In genomic region chr22:21020802-21021429, GRCh38 we compare ENCODE assay signal across 8 cellular contexts. TPM values are rescaled to one million over a fixed set of nuclear protein-coding genes. Genes with fewer than 3 reads are reported as not detected.
DNase-seq lines count a peak whose midpoint lies in the region; ATAC-seq and TF ChIP-seq lines count a peak whose summit lies in the region.

No MANE protein-coding gene starts in this region.

- H3K4me2 ChIP-seq in OCI-LY7 (ENCODE audit: low read length) = no peak overlapping the region

- H3K9me3 ChIP-seq in OCI-LY7 (ENCODE audit: low read length) (no peaks in the 10 kb centered on the region), colonic mucosa (no peaks in the 10 kb centered on the region)

- no peak for ATAC-seq in HG03025 (IDR thresholded peaks at IDR 0.05; ENCODE audit: low FRiP score, unreplicated experiment)
- ATAC-seq in activated T-helper 17 cell treated with anti-CD3 and anti-CD28 coated beads, Interleukin-2, amount 50 U/mL, for 72 hours (replicated peaks) = no peak

- no peaks in the 10 kb centered on the region for H3K9me3 Mint-ChIP-seq in activated T-helper 17 cell treated with anti-CD3 and anti-CD28 coated beads, Interleukin-2, amount 50 U/mL, for 72 hours

- H3K4me3 ChIP-seq in OCI-LY7 (ENCODE audit: low read depth, low read length, poor library complexity, severe bottlenecking) (no peak overlapping the region), colonic mucosa (no peak overlapping the region)

- H4K20me1 ChIP-seq in OCI-LY7 (ENCODE audit: insufficient read depth, low read length) = no peaks in the 10 kb centered on the region

- intact Hi-C loops in OCI-LY7 (cut with micrococcal nuclease; ENCODE audit: unreplicated experiment) (loop anchor here (10.0 kb wide), 1 partner anchor 74 kb away; no protein-coding TSS in a partner anchor), colonic mucosa (cut with DNase I) (no loop called here)

- no peaks in the 10 kb centered on the region for H3K79me2 ChIP-seq in OCI-LY7 (ENCODE audit: insufficient read depth, low read depth, low read length)

- peaks cover 7% of the 10 kb centered on the region for H3K4me1 Mint-ChIP-seq in activated T-helper 17 cell treated with anti-CD3 and anti-CD28 coated beads, Interleukin-2, amount 50 U/mL, for 72 hours

- peak; percentile 42 for DNase-seq in AG20443 (ENCODE audit: low spot score)
- DNase-seq in GM10248 (ENCODE audit: extremely low spot score) = peak; percentile 59
- DNase-seq in OCI-LY7 (ENCODE audit: low spot score) = peak; percentile 56
- peak; percentile 41 for DNase-seq in hepatic stellate cell (ENCODE audit: low spot score)
- DNase-seq in colonic mucosa = no peak
- DNase-seq in globus pallidus (ENCODE audit: low spot score) = no peak

- H3K9me2 ChIP-seq in OCI-LY7 (ENCODE audit: insufficient read depth, low read length) = no peaks in the 10 kb centered on the region

- POLR2A ChIA-PET in GM10248 (lab: Yijun Ruan, JAX) = no interaction called here
- POLR2A ChIA-PET in OCI-LY7 (lab: Charles Lee) = interaction anchor here (1.1 kb wide), 1 partner anchor 18 kb away, joined by 3 read pairs; no protein-coding TSS in a partner anchor

- H3K27ac ChIP-seq in OCI-LY7 (ENCODE audit: low read depth, low read length, poor library complexity, severe bottlenecking) = no peak overlapping the region
- no peak overlapping the region for H3K27ac ChIP-seq in colonic mucosa

- H3K27me3 Mint-ChIP-seq in activated T-helper 17 cell treated with anti-CD3 and anti-CD28 coated beads, Interleukin-2, amount 50 U/mL, for 72 hours = no peaks in the 10 kb centered on the region

- H3K27me3 ChIP-seq in colonic mucosa = no peaks in the 10 kb centered on the region

- CTCF ChIA-PET in GM10248 (lab: Yijun Ruan, JAX) (interaction anchor here (0.7 to 1.7 kb wide), 11 partner anchors 8 to 94 kb away, joined by 3 to 5 read pairs (median 3); partner anchors contain the start of genes LZTR1 and SLC7A4), OCI-LY7 (lab: Charles Lee; ENCODE audit: unreplicated experiment) (interaction anchor here (0.9 to 1.5 kb wide), 2 partner anchors 9 to 31 kb away, joined by 3 to 6 read pairs; no protein-coding TSS in a partner anchor)

- no TSS peak for BruUV-seq in OCI-LY7 (replicated peaks; lab: Mats Ljungman, UMichigan)

- no peak overlapping the region for H3K4me3 Mint-ChIP-seq in activated T-helper 17 cell treated with anti-CD3 and anti-CD28 coated beads, Interleukin-2, amount 50 U/mL, for 72 hours

- TF ChIP-seq CTCF in GM10248 (IDR thresholded peaks at IDR 0.05; ENCODE audit: control extremely low read depth, extremely low read depth, low read depth, missing control alignments) (peak; percentile 52), OCI-LY7 (conservative IDR thresholded peaks at IDR 0.05; ENCODE audit: low read length) (peak; percentile 78), colonic mucosa (IDR thresholded peaks at IDR 0.05) (no peak)

- H3K4me1 ChIP-seq in OCI-LY7 (ENCODE audit: insufficient read depth, low read length, poor library complexity, severe bottlenecking) = peaks cover 4% of the 10 kb centered on the region
- no peaks in the 10 kb centered on the region for H3K4me1 ChIP-seq in colonic mucosa

- H3K36me3 ChIP-seq in OCI-LY7 (ENCODE audit: insufficient read depth, low read length) (no peaks in the 10 kb centered on the region), colonic mucosa (no peaks in the 10 kb centered on the region)

- no peak overlapping the region for H3K27ac Mint-ChIP-seq in activated T-helper 17 cell treated with anti-CD3 and anti-CD28 coated beads, Interleukin-2, amount 50 U/mL, for 72 hours

- H3K9ac ChIP-seq in colonic mucosa (ENCODE audit: low read depth in 2 of 2, low read length in 2 of 2) = no peak overlapping the region

- H3K36me3 Mint-ChIP-seq in activated T-helper 17 cell treated with anti-CD3 and anti-CD28 coated beads, Interleukin-2, amount 50 U/mL, for 72 hours (ENCODE audit: low read depth) = no peaks in the 10 kb centered on the region

- H2AFZ ChIP-seq in OCI-LY7 (ENCODE audit: low read length) = no peak overlapping the region

RNA-seq across cellular contexts. Expression of gene P2RX6, which starts 6.0 kb away (rescaled TPM):
- total RNA-seq in OCI-LY7 (2014; rRNA removed; shearing (Covaris generic)) = 0.06 TPM in 1 of 2 replicates, not detected in the other
- total RNA-seq in OCI-LY7 (2022) (0.30 and 0.32 TPM in 2 replicates), colonic mucosa (under 1 TPM; 0.27 to 0.62 TPM)
- total RNA-seq in activated T-helper 17 cell treated with anti-CD3 and anti-CD28 coated beads, Interleukin-2, amount 50 U/mL, for 72 hours = under 1 TPM in 1 of 2 donors, not detected in 1; 0.28 TPM

RNA-seq across cellular contexts. Expression of gene SLC7A4, which starts 11.4 kb away (rescaled TPM):
- not detected in 2 replicates for total RNA-seq in OCI-LY7 (2014; rRNA removed; shearing (Covaris generic))
- not detected in 2 replicates for total RNA-seq in OCI-LY7 (2022)
- total RNA-seq in activated T-helper 17 cell treated with anti-CD3 and anti-CD28 coated beads, Interleukin-2, amount 50 U/mL, for 72 hours = not detected
- 1 to 10 TPM; 3.3 to 3.9 TPM for total RNA-seq in colonic mucosa

RNA-seq across cellular contexts. Expression of gene THAP7, which starts 19.0 kb away (rescaled TPM):
- 60.4 and 73.0 TPM in 2 replicates for total RNA-seq in OCI-LY7 (2014; rRNA removed; shearing (Covaris generic))
- total RNA-seq in OCI-LY7 (2022) (35.8 and 36.3 TPM in 2 replicates), colonic mucosa (10 to 100 TPM; 12.9 to 23.3 TPM)
- 10 to 100 TPM; 19.6 to 27.1 TPM for total RNA-seq in activated T-helper 17 cell treated with anti-CD3 and anti-CD28 coated beads, Interleukin-2, amount 50 U/mL, for 72 hours

RNA-seq across cellular contexts. Expression of gene LRRC74B, which starts 24.8 kb away (rescaled TPM):
- not detected in 2 replicates for total RNA-seq in OCI-LY7 (2014; rRNA removed; shearing (Covaris generic))
- total RNA-seq in OCI-LY7 (2022) (not detected in 2 replicates), colonic mucosa (not detected)
- total RNA-seq in activated T-helper 17 cell treated with anti-CD3 and anti-CD28 coated beads, Interleukin-2, amount 50 U/mL, for 72 hours = not detected

RNA-seq across cellular contexts. Expression of gene LZTR1, which starts 38.8 kb away (rescaled TPM):
- 46.8 and 48.3 TPM in 2 replicates for total RNA-seq in OCI-LY7 (2014; rRNA removed; shearing (Covaris generic))
- total RNA-seq in OCI-LY7 (2022) = 54.9 and 61.8 TPM in 2 replicates
- total RNA-seq in activated T-helper 17 cell treated with anti-CD3 and anti-CD28 coated beads, Interleukin-2, amount 50 U/mL, for 72 hours = 10 to 100 TPM; 40.0 to 68.7 TPM
- 10 to 100 TPM; 31.6 to 61.7 TPM for total RNA-seq in colonic mucosa

Comparison
In these comparisons a context has a peak if more than half of its experiments do, and no peak if none do; other contexts are left out.
1. DNase-seq: peak in AG20443 (single experiment), GM10248 (single experiment), OCI-LY7 (single experiment) and hepatic stellate cell (single experiment); none in colonic mucosa (single experiment) and globus pallidus (single experiment).
2. RNA of gene SLC7A4, which starts 11.4 kb away (total RNA-seq): 3.3 to 3.9 TPM in colonic mucosa; not detected in OCI-LY7 and not detected in activated T-helper 17 cell treated with anti-CD3 and anti-CD28 coated beads, Interleukin-2, amount 50 U/mL, for 72 hours; every median in the first group is over 4 times any median in the second.